In the genomic region with DNA sequence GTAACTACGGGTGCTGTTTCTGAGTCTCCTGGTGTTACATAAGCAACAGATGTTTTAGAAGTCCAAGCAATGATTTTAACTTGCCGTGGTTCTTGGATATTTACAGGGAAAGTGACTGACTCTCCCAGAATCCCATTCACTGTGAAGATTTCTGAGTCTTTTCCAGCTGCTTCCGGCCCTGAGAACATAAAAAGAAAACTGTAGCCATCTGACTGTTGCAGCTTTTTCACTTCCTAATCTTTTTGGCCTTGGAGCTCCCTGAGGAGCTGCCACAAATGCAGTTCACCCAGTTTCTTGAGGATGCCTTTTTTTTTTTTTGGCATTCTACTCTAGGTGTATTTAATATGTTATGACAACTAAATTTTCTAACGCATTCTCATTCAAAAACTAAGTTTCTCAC, we compare ENCODE assay signal across 1 cellular context.
TF ChIP-seq lines count a peak whose summit lies in the region.

No MANE protein-coding gene starts in this region.

TF ChIP-seq in K562, 482 proteins besides CTCF, POLR2A, EP300 and RAD21:
- TF ChIP-seq ZBTB5 (IDR thresholded peaks at IDR 0.05) = no peak
- TF ChIP-seq, protein P1, sequence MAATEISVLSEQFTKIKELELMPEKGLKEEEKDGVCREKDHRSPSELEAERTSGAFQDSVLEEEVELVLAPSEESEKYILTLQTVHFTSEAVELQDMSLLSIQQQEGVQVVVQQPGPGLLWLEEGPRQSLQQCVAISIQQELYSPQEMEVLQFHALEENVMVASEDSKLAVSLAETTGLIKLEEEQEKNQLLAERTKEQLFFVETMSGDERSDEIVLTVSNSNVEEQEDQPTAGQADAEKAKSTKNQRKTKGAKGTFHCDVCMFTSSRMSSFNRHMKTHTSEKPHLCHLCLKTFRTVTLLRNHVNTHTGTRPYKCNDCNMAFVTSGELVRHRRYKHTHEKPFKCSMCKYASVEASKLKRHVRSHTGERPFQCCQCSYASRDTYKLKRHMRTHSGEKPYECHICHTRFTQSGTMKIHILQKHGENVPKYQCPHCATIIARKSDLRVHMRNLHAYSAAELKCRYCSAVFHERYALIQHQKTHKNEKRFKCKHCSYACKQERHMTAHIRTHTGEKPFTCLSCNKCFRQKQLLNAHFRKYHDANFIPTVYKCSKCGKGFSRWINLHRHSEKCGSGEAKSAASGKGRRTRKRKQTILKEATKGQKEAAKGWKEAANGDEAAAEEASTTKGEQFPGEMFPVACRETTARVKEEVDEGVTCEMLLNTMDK (IDR thresholded peaks at IDR 0.05; ENCODE audit: borderline replicate concordance, insufficient read depth, low read depth, low read length, poor library complexity, severe bottlenecking) = no peak
TF ChIP-seq in K562: peak in this region for 0.
